ENCODE assay signal across 8 cellular contexts in the genomic region with DNA sequence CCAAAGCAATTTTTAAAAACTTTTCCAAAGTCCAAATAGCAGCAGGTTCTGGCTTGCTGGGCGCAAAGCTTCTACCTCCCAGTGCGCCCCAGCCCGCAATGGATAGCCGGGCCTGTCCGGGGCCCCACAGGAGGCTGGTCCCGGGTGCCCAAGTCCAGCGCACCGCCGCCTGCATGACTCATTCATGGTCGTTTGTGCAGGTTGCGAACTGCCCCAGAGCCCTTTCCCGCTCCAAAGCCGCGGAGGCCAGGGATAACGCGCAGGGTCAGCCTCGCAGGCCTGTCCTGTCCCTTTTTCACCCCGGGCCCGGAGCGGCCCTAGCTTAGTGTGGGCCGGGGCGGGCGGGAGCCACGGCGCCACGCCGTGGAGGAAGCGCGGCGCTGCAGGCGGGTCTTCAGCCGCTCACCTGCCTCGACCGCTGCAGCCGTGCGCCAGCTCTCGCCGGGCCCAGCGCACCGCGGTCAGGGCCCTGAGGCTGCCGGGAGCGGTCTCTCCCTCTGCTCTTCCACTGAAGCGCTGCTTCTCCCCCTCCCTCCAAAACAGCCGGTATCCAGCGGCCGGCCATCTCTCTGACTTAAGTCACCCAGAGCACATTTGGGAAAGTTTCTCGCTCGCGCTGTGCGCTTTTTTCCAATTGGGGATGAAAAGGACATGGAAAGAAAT. TPM values are rescaled to one million over a fixed set of nuclear protein-coding genes. Genes with fewer than 3 reads are reported as not detected.
DNase-seq lines count a peak whose midpoint lies in the region; ATAC-seq and TF ChIP-seq lines count a peak whose summit lies in the region.

No MANE protein-coding gene starts in this region.

- peak overlapping the region; percentile 91 for H3K4me3 Mint-ChIP-seq in endothelial cell (ENCODE audit: unreplicated experiment)

- ATAC-seq in GM18502 (IDR thresholded peaks at IDR 0.05; ENCODE audit: poor library complexity, unreplicated experiment), result peak; percentile 39
- ATAC-seq in HG02943 (IDR thresholded peaks at IDR 0.05; ENCODE audit: low read depth, unreplicated experiment), result peak; percentile 32

- peaks cover 20% of the 10 kb centered on the region for H3K4me1 Mint-ChIP-seq in endothelial cell (ENCODE audit: unreplicated experiment)

- H3K4me3 ChIP-seq in AG04449 (ENCODE audit: low read depth, low read length), result peak overlapping the region; percentile 65
- H3K4me3 ChIP-seq in mesodermal cell (ENCODE audit: extremely low read depth, insufficient read depth, low read length, poor library complexity, severe bottlenecking), result peak overlapping the region; percentile 66

- DNase-seq in AG04449 (ENCODE audit: low read depth, low spot score), result no peak
- peak; percentile 58 for DNase-seq in NCI-H226
- DNase-seq in activated CD8-positive, alpha-beta memory T cell treated with anti-CD3 and anti-CD28 coated beads for 48 hours (ENCODE audit: low read depth in 2 of 3, low spot score in 2 of 3), result peak; percentile 35 to 62 (median 51)
- DNase-seq in endothelial cell (ENCODE audit: low spot score), result peak; percentile 87
- peak; percentile 32 to 42 for DNase-seq in stimulated activated CD8-positive, alpha-beta memory T cell treated with anti-CD3 and anti-CD28 coated beads, Interleukin-7, amount 100 ng/mL, for 1 hour (ENCODE audit: low read depth in 2 of 2)

- WGBS in mesodermal cell (ENCODE audit: insufficient coverage in 2 of 2), 2 experiments, result 1 to 2% methylated on average over 28 to 30 of the region's 51 CpGs

- POLR2A ChIA-PET in AG04449 (lab: Yijun Ruan, JAX), result interaction anchor here (1.0 to 1.6 kb wide), 2 partner anchors 12 to 14 kb away, joined by 3 read pairs; no protein-coding TSS in a partner anchor

- H3K27ac ChIP-seq in mesodermal cell (ENCODE audit: low read depth, low read length, severe bottlenecking), result no peak overlapping the region

- H3K27me3 Mint-ChIP-seq in endothelial cell (ENCODE audit: unreplicated experiment), result peaks cover 48% of the 10 kb centered on the region

- no peak overlapping the region for H3K27ac Mint-ChIP-seq in endothelial cell (ENCODE audit: unreplicated experiment)

- TF ChIP-seq CTCF in AG04449 (IDR thresholded peaks at IDR 0.05; ENCODE audit: insufficient read depth, low read length, missing control alignments), result peak; percentile 82
- TF ChIP-seq CTCF in endothelial cell (IDR thresholded peaks at IDR 0.05; ENCODE audit: unreplicated experiment), result peak; percentile 71

- H3K36me3 Mint-ChIP-seq in endothelial cell (ENCODE audit: low read depth, unreplicated experiment), result peaks cover 7% of the 10 kb centered on the region

- peaks cover 4% of the 10 kb centered on the region for H3K36me3 ChIP-seq in mesodermal cell (ENCODE audit: control insufficient read depth, insufficient read depth, low read length)

- no peaks in the 10 kb centered on the region for H3K9me3 ChIP-seq in mesodermal cell (ENCODE audit: control insufficient read depth, low read length)

- CTCF ChIA-PET in AG04449 (lab: Yijun Ruan, JAX), result interaction anchor here (0.6 to 4.7 kb wide), 33 partner anchors 10 to 568 kb away, joined by 3 to 79 read pairs (median 5); a partner anchor contains a TSS

- no peaks in the 10 kb centered on the region for H3K9me3 Mint-ChIP-seq in endothelial cell (ENCODE audit: unreplicated experiment)

- peaks cover 14% of the 10 kb centered on the region for H3K4me1 ChIP-seq in mesodermal cell (ENCODE audit: control insufficient read depth, insufficient read depth, low read length, poor library complexity, severe bottlenecking)

RNA-seq across cellular contexts. Expression of a gene that starts 1.7 kb away (rescaled TPM):
- total RNA-seq in endothelial cell (ENCODE audit: unreplicated experiment), result 1.2 TPM
- polyA plus RNA-seq in mesodermal cell (2013, experiment 1 of 2), result 0.66 TPM
- 1.8 TPM for polyA plus RNA-seq in mesodermal cell (2013, experiment 2 of 2)

RNA-seq across cellular contexts. Expression of a gene that starts 13.4 kb away (rescaled TPM):
- total RNA-seq in endothelial cell (ENCODE audit: unreplicated experiment), result 25.7 TPM
- 18.8 TPM for polyA plus RNA-seq in mesodermal cell (2013, experiment 1 of 2)
- polyA plus RNA-seq in mesodermal cell (2013, experiment 2 of 2), result 20.3 TPM
